ENCODE assay signal across 6 cellular contexts in genomic region chr17:28404812-28405570, GRCh38. TPM values are rescaled to one million over a fixed set of nuclear protein-coding genes. Genes with fewer than 3 reads are reported as not detected.
DNase-seq lines count a peak whose midpoint lies in the region; ATAC-seq and TF ChIP-seq lines count a peak whose summit lies in the region.

No MANE protein-coding gene starts in this region.

- TF ChIP-seq POLR2A in spleen (IDR thresholded peaks at IDR 0.05) = no peak

- intact Hi-C loops in spleen (cut with DNase I; ENCODE audit: low total_unique reads) = no loop called here

- H3K36me3 ChIP-seq in spleen = peaks cover 0 to 23% (median 3%) of the 10 kb centered on the region in 6 donors

- H3K4me3 ChIP-seq in epithelial cell of proximal tubule (ENCODE audit: low read depth, low read length) (peak overlapping the region; percentile 62), spleen (peak overlapping the region; percentile 60 to 96 (median 88))

- no peaks in the 10 kb centered on the region for H3K27me3 ChIP-seq in spleen (replicated peaks in 1 of 7)
- H3K27me3 ChIP-seq in foreskin keratinocyte = no peaks in the 10 kb centered on the region

- H3K9me3 ChIP-seq in spleen = no peaks in the 10 kb centered on the region

- DNase-seq in NCI-H1092 treated with DMSO at 0.1 percent for 48 hours (lab: John Stamatoyannopoulos, UW) (peak; percentile 32), NCI-H1092 (lab: John Stamatoyannopoulos, UW) (no peak), epithelial cell of proximal tubule (ENCODE audit: low read depth) (no peak), spleen (no peak), foreskin keratinocyte (no peak), NCI-H2029 (lab: John Stamatoyannopoulos, UW) (no peak)

- no peak for TF ChIP-seq CTCF in epithelial cell of proximal tubule (conservative IDR thresholded peaks at IDR 0.05; ENCODE audit: low read depth, low read length)
- TF ChIP-seq CTCF in spleen (IDR thresholded peaks at IDR 0.05 in 8 of 11, conservative IDR thresholded peaks at IDR 0.05 in 3 of 11) = no peak
- no peak for TF ChIP-seq CTCF in foreskin keratinocyte (conservative IDR thresholded peaks at IDR 0.05)

- 58 to 74% (median 64%) methylated on average over 15 to 33 of the region's 33 CpGs for WGBS in spleen, 5 donors

- no peak for ATAC-seq in foreskin keratinocyte

- H3K27ac ChIP-seq in spleen (peak overlapping the region in 5 of 8 donors; percentile 63 to 82 (median 74)), foreskin keratinocyte (no peak overlapping the region)

- peaks cover 8 to 57% (median 27%) of the 10 kb centered on the region in 6 donors for H3K4me1 ChIP-seq in spleen
- H3K4me1 ChIP-seq in foreskin keratinocyte = peaks cover 34% of the 10 kb centered on the region

RNA-seq across cellular contexts. Expression of gene SLC46A1, which starts 1.0 kb away (rescaled TPM):
- 2.8 and 4.7 TPM in 2 replicates for total RNA-seq in epithelial cell of proximal tubule
- total RNA-seq in spleen = 10 to 100 TPM; 18.9 to 28.9 (median 24.6) TPM
- polyA plus RNA-seq in spleen = 1 to 10 TPM; 2.1 to 4.8 (median 2.3) TPM
- 5.5 and 6.8 TPM in 2 replicates for total RNA-seq in foreskin keratinocyte
- polyA plus RNA-seq in foreskin keratinocyte = 4.0 and 4.2 TPM in 2 replicates

RNA-seq across cellular contexts. Expression of gene SARM1, which starts 33.5 kb away (rescaled TPM):
- total RNA-seq in epithelial cell of proximal tubule = 0.80 and 0.81 TPM in 2 replicates
- 10 to 100 TPM; 25.9 to 48.7 (median 39.9) TPM for total RNA-seq in spleen
- 10 to 100 TPM in 1 of 3 donors, 1 to 10 TPM in 2; 4.7 to 17.1 (median 6.3) TPM for polyA plus RNA-seq in spleen
- total RNA-seq in foreskin keratinocyte = 0.53 and 0.61 TPM in 2 replicates
- polyA plus RNA-seq in foreskin keratinocyte = 0.58 and 0.65 TPM in 2 replicates

RNA-seq across cellular contexts. Expression of gene VTN, which starts 34.9 kb away (rescaled TPM):
- total RNA-seq in epithelial cell of proximal tubule (not detected in 2 replicates), spleen (1 to 10 TPM in 4 of 7 donors, under 1 TPM in 3; 0.84 to 4.0 (median 1.7) TPM), foreskin keratinocyte (not detected in 2 replicates)
- polyA plus RNA-seq in spleen (1 to 10 TPM; 1.2 to 1.8 (median 1.4) TPM), foreskin keratinocyte (0.03 TPM in 1 of 2 replicates, not detected in the other)

RNA-seq across cellular contexts. Expression of gene SEBOX, which starts 40.0 kb away (rescaled TPM):
- not detected in 2 replicates for total RNA-seq in epithelial cell of proximal tubule
- not detected for total RNA-seq in spleen
- not detected for polyA plus RNA-seq in spleen
- total RNA-seq in foreskin keratinocyte = not detected in 2 replicates
- polyA plus RNA-seq in foreskin keratinocyte = not detected in 2 replicates

RNA-seq across cellular contexts. Expression of gene POLDIP2, which starts 47.7 kb away (rescaled TPM):
- total RNA-seq in epithelial cell of proximal tubule (96.4 and 131 TPM in 2 replicates), spleen (10 to 100 TPM; 45.6 to 62.6 (median 49.0) TPM), foreskin keratinocyte (88.7 and 93.1 TPM in 2 replicates)
- polyA plus RNA-seq in spleen (10 to 100 TPM; 27.8 to 47.1 (median 38.7) TPM), foreskin keratinocyte (93.8 and 102 TPM in 2 replicates)

Comparison
In these comparisons a context has a peak if more than half of its experiments do, and no peak if none do; other contexts are left out.
1. RNA of gene SARM1, which starts 33.5 kb away (total RNA-seq): 25.9 to 48.7 TPM in spleen; 0.80 to 0.81 TPM in epithelial cell of proximal tubule and 0.53 to 0.61 TPM in foreskin keratinocyte; every median in the first group is over 10 times any median in the second.